21 cellular contexts compared by ENCODE assay signal in genomic region chr18:38966846-38967245, GRCh38.
"Had no signal": no experiment of that assay in that cellular context is flagged by ENCODE, and none has a peak within 500 bp of the region (broad histone marks: within the 10 kb centered on the region; RNA-seq: fewer than 3 reads in every experiment).

No MANE protein-coding gene starts in this region.

- H3K27me3 ChIP-seq: body of pancreas, gastroesophageal sphincter, left lung, right lobe of liver had no signal

- H3K4me3 ChIP-seq: body of pancreas, gastroesophageal sphincter, left lung, lower lobe of right lung, mucosa of descending colon, right lobe of liver, thoracic aorta had no signal

- H3K27ac ChIP-seq: body of pancreas, epithelial cell of prostate, gastroesophageal sphincter, left lung, lower lobe of right lung, right lobe of liver, thoracic aorta, VCaP had no signal

- DNase-seq: activated CD4-positive, alpha-beta T cell treated with anti-CD3 and anti-CD28 coated beads for 4 hours; activated CD4-positive, alpha-beta T cell treated with anti-CD3 and anti-CD28 coated beads, Interleukin-2, amount 50 U/mL, for 4 hours; activated naive CD4-positive, alpha-beta T cell; activated T-cell treated with anti-CD3 and anti-CD28 coated beads for 4 hours; activated T-cell treated with anti-CD3 and anti-CD28 coated beads, Interleukin-2, amount 50 U/mL, for 72 hours; body of pancreas; caudate nucleus; head of caudate nucleus; hippocampal formation; kidney; left lung; lower lobe of right lung; mucosa of descending colon; right lobe of liver; small intestine; stimulated activated CD4-positive, alpha-beta T cell treated with anti-CD3 and anti-CD28 coated beads, Interleukin-4, amount 100 ng/mL, for 24 hours; T-helper 1 cell had no signal

- H3K36me3 ChIP-seq: gastroesophageal sphincter, left lung, lower lobe of right lung, right lobe of liver, thoracic aorta had no signal
